14 cellular contexts compared by ENCODE assay signal in the genomic region with DNA sequence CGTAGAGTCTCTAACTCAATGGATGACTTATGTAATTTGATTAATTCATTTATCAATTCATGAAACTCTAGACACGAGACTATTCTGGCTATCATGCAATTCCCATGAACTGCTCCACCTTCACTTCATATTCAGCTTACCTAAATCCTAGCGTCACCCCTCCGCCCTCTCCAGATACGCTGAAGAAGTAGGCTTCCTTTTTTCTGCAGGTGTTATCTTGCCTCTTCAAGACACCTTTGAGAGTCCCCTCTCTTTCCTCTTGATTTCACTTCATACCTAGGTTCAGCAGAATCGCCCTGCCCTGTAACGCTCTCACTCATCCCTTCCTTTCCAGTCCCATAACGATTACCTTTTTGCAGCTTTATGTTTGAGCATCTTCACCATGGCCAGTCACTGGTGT. TPM values are rescaled to one million over a fixed set of nuclear protein-coding genes. Genes with fewer than 3 reads are reported as not detected.
A peak's percentile ranks its signal among the peaks of the same experiment; 100 is the strongest.
DNase-seq lines count a peak whose midpoint lies in the region; ATAC-seq and TF ChIP-seq lines count a peak whose summit lies in the region.
"Had no signal": no experiment of that assay in that cellular context is flagged by ENCODE, and none has a peak within 500 bp of the region (broad histone marks: within the 10 kb centered on the region; RNA-seq: fewer than 3 reads in every experiment).

No MANE protein-coding gene starts in this region.

- H3K4me3 ChIP-seq in DND-41 (ENCODE audit: low read depth in 1 of 2, low read length in 2 of 2) (peak overlapping the region; percentile 79 to 83; a peak in 3 of 4 replicates), rectal smooth muscle tissue (ENCODE audit: low read length) (peak overlapping the region; percentile 91)
- peak overlapping the region; percentile 27 for H3K4me3 ChIP-seq in effector memory CD4-positive, alpha-beta T cell (ENCODE audit: insufficient read depth, low read depth, low read length, poor library complexity, severe bottlenecking)

- no peak for ATAC-seq in DND-41 (ENCODE audit: insufficient read depth, low read depth)
- no peak for ATAC-seq in activated T-cell treated with anti-CD3 and anti-CD28 coated beads, Interleukin-2, amount 50 U/mL, for 72 hours (replicated peaks in 1 of 2)

- H3K27me3 Mint-ChIP-seq in activated T-cell treated with anti-CD3 and anti-CD28 coated beads, Interleukin-2, amount 50 U/mL, for 72 hours (ENCODE audit: low read depth): no peaks in the 10 kb centered on the region
- peaks cover 1% of the 10 kb centered on the region; the same call in 1 of the 2 replicates for H3K27me3 Mint-ChIP-seq in HFFc6 (ENCODE audit: insufficient read depth)
- H3K27me3 Mint-ChIP-seq: activated naive CD8-positive, alpha-beta T cell had no signal

- H3K79me2 ChIP-seq in DND-41 (ENCODE audit: insufficient read depth, low read length): no peaks in the 10 kb centered on the region

- peaks cover 7% of the 10 kb centered on the region for H3K27me3 ChIP-seq in DND-41 (ENCODE audit: insufficient read depth, low read length, poor library complexity)
- H3K27me3 ChIP-seq in effector memory CD4-positive, alpha-beta T cell (replicated peaks; ENCODE audit: control insufficient read depth, insufficient read depth, low read length, poor library complexity, severe bottlenecking): no peaks in the 10 kb centered on the region
- H3K27me3 ChIP-seq in rectal smooth muscle tissue (ENCODE audit: control insufficient read depth, insufficient read depth, low read length): no peaks in the 10 kb centered on the region

- peaks cover 40% of the 10 kb centered on the region for H3K4me1 ChIP-seq in DND-41 (ENCODE audit: insufficient read depth, low read length)
- H3K4me1 ChIP-seq in effector memory CD4-positive, alpha-beta T cell (ENCODE audit: control insufficient read depth, insufficient read depth, low read length, poor library complexity, severe bottlenecking): peaks cover 21% of the 10 kb centered on the region
- H3K4me1 ChIP-seq in rectal smooth muscle tissue (ENCODE audit: control insufficient read depth, insufficient read depth, low read length): peaks cover 7% of the 10 kb centered on the region

- H3K9me3 Mint-ChIP-seq in activated T-cell treated with anti-CD3 and anti-CD28 coated beads, Interleukin-2, amount 50 U/mL, for 72 hours: no peaks in the 10 kb centered on the region
- H3K9me3 Mint-ChIP-seq in HFFc6: no peaks in the 10 kb centered on the region
- H3K9me3 Mint-ChIP-seq: activated CD4-positive, alpha-beta T cell treated with anti-CD3 and anti-CD28 coated beads, Interleukin-2, amount 10 ng/mL, durations not matched to agents 7 days and 5 days had no signal

- no peak for DNase-seq in DND-41
- DNase-seq in effector memory CD4-positive, alpha-beta T cell: no peak
- no peak for DNase-seq in NCI-H774 (lab: John Stamatoyannopoulos, UW)
- no peak for DNase-seq in NCI-H1105 (lab: John Stamatoyannopoulos, UW)
- no peak for DNase-seq in activated T-cell treated with anti-CD3 and anti-CD28 coated beads, Interleukin-2, amount 50 U/mL, for 72 hours
- DNase-seq in HFFc6: no peak
- DNase-seq: NCI-H345 had no signal

- no peak overlapping the region for H3K4me3 Mint-ChIP-seq in activated T-cell treated with anti-CD3 and anti-CD28 coated beads, Interleukin-2, amount 50 U/mL, for 72 hours
- H3K4me3 Mint-ChIP-seq in HFFc6: no peak overlapping the region
- H3K4me3 Mint-ChIP-seq: activated CD4-positive, alpha-beta T cell treated with anti-CD3 and anti-CD28 coated beads, Interleukin-2, amount 10 ng/mL, durations not matched to agents 7 days and 5 days; activated naive CD8-positive, alpha-beta T cell had no signal

- H3K36me3 ChIP-seq in DND-41 (ENCODE audit: insufficient read depth, low read length) (no peaks in the 10 kb centered on the region), KOPT-K1 (ENCODE audit: insufficient read depth, low read length) (no peaks in the 10 kb centered on the region), rectal smooth muscle tissue (ENCODE audit: control insufficient read depth, insufficient read depth, low read length) (no peaks in the 10 kb centered on the region)
- no peaks in the 10 kb centered on the region for H3K36me3 ChIP-seq in effector memory CD4-positive, alpha-beta T cell (ENCODE audit: control insufficient read depth, insufficient read depth, low read length)

- no peaks in the 10 kb centered on the region for H3K9me3 ChIP-seq in DND-41 (ENCODE audit: insufficient read depth, low read length, severe bottlenecking)
- H3K9me3 ChIP-seq in KOPT-K1 (ENCODE audit: insufficient read depth, low read length, poor library complexity, severe bottlenecking): no peaks in the 10 kb centered on the region
- no peaks in the 10 kb centered on the region for H3K9me3 ChIP-seq in effector memory CD4-positive, alpha-beta T cell (ENCODE audit: control insufficient read depth, low read length)

- H3K36me3 Mint-ChIP-seq in activated T-cell treated with anti-CD3 and anti-CD28 coated beads, Interleukin-2, amount 50 U/mL, for 72 hours (ENCODE audit: insufficient read depth in 2 of 2): no peaks in the 10 kb centered on the region
- H3K36me3 Mint-ChIP-seq in HFFc6 (ENCODE audit: low read depth): no peaks in the 10 kb centered on the region
- H3K36me3 Mint-ChIP-seq: activated naive CD8-positive, alpha-beta T cell; naive thymus-derived CD8-positive, alpha-beta T cell had no signal

- no peaks in the 10 kb centered on the region for H4K20me1 ChIP-seq in DND-41 (ENCODE audit: insufficient read depth, low read length)

- peak overlapping the region; percentile 97 for H3K27ac ChIP-seq in DND-41 (ENCODE audit: low read length)
- H3K27ac ChIP-seq in KOPT-K1 (ENCODE audit: low read depth, low read length, poor library complexity, severe bottlenecking): peak overlapping the region; percentile 68
- peak overlapping the region; percentile 94 for H3K27ac ChIP-seq in effector memory CD4-positive, alpha-beta T cell (ENCODE audit: insufficient read depth, low read length, poor library complexity, severe bottlenecking)
- no peak overlapping the region for H3K27ac ChIP-seq in rectal smooth muscle tissue (ENCODE audit: low read depth, low read length)

- H2AFZ ChIP-seq in DND-41 (ENCODE audit: low read depth, low read length): peak overlapping the region; percentile 91

- peak overlapping the region; percentile 93 for H3K4me2 ChIP-seq in DND-41 (ENCODE audit: insufficient read depth, low read length)

- H3K4me1 Mint-ChIP-seq in activated T-cell treated with anti-CD3 and anti-CD28 coated beads, Interleukin-2, amount 50 U/mL, for 72 hours (ENCODE audit: low read depth): peaks cover 20% of the 10 kb centered on the region
- H3K4me1 Mint-ChIP-seq in HFFc6 (ENCODE audit: low read depth): peaks cover 22% of the 10 kb centered on the region

- TF ChIP-seq CTCF in DND-41 (IDR thresholded peaks at IDR 0.05; ENCODE audit: borderline replicate concordance, extremely low read depth, low read length, poor library complexity, severe bottlenecking): no peak
- no peak for TF ChIP-seq CTCF in HFFc6 (IDR thresholded peaks at IDR 0.05)

- H3K9ac ChIP-seq in DND-41 (ENCODE audit: low read depth, low read length) (peak overlapping the region; percentile 96), rectal smooth muscle tissue (ENCODE audit: low read length) (no peak overlapping the region)

- H3K27ac Mint-ChIP-seq in activated T-cell treated with anti-CD3 and anti-CD28 coated beads, Interleukin-2, amount 50 U/mL, for 72 hours: no peak overlapping the region
- H3K27ac Mint-ChIP-seq in HFFc6: no peak overlapping the region
- H3K27ac Mint-ChIP-seq: activated CD4-positive, alpha-beta T cell treated with anti-CD3 and anti-CD28 coated beads, Interleukin-2, amount 10 ng/mL, durations not matched to agents 7 days and 5 days; activated naive CD8-positive, alpha-beta T cell had no signal

RNA-seq across cellular contexts. Expression of a gene that starts 4.0 kb away (rescaled TPM):
- under 1 TPM; 0.63 to 0.79 TPM for total RNA-seq in activated T-cell treated with anti-CD3 and anti-CD28 coated beads, Interleukin-2, amount 50 U/mL, for 72 hours
- 1 to 10 TPM; 2.8 to 6.9 (median 5.3) TPM for total RNA-seq in HFFc6 (2021; fragmentation: NEBNext Ultra II Directional; extraction: Animal tissue kit (Norgen Biotek cat#: 25700))

RNA-seq across cellular contexts. Expression of a gene that starts 8.2 kb away (rescaled TPM):
- 1 to 10 TPM in 1 of 2 donors, under 1 TPM in 1; 0.67 to 2.5 TPM for total RNA-seq in activated T-cell treated with anti-CD3 and anti-CD28 coated beads, Interleukin-2, amount 50 U/mL, for 72 hours
- 1 to 10 TPM; 2.4 to 4.0 (median 3.2) TPM for total RNA-seq in HFFc6 (2021; fragmentation: NEBNext Ultra II Directional; extraction: Animal tissue kit (Norgen Biotek cat#: 25700))

RNA-seq across cellular contexts. Expression of a gene that starts 38.9 kb away (rescaled TPM):
- not detected for total RNA-seq in activated T-cell treated with anti-CD3 and anti-CD28 coated beads, Interleukin-2, amount 50 U/mL, for 72 hours
- total RNA-seq in HFFc6 (2021; fragmentation: NEBNext Ultra II Directional; extraction: Animal tissue kit (Norgen Biotek cat#: 25700)): not detected
- total RNA-seq: activated CD4-positive, alpha-beta T cell treated with anti-CD3 and anti-CD28 coated beads, Interleukin-2, amount 10 ng/mL, durations not matched to agents 7 days and 5 days; dermis blood vessel endothelial cell; naive thymus-derived CD8-positive, alpha-beta T cell; subcutaneous adipose tissue had no signal

Comparison
In these comparisons a context has a peak if more than half of its experiments do, and no peak if none do; other contexts are left out.
1. H3K4me3 ChIP-seq: peak in every context shown above with its lines; median percentile 91 in rectal smooth muscle tissue; 81 in DND-41; 27 in effector memory CD4-positive, alpha-beta T cell.